Comparison of ENCODE assay signal across 14 cellular contexts in genomic region chr11:62712861-62713260, GRCh38. TPM values are rescaled to one million over a fixed set of nuclear protein-coding genes. Genes with fewer than 3 reads are reported as not detected.
DNase-seq lines count a peak whose midpoint lies in the region; ATAC-seq, FAIRE-seq and TF ChIP-seq lines count a peak whose summit lies in the region.
"Had no signal": no experiment of that assay in that cellular context is flagged by ENCODE, and none has a peak within 500 bp of the region (broad histone marks: within the 10 kb centered on the region; RNA-seq: fewer than 3 reads in every experiment).

No MANE protein-coding gene starts in this region.

- H3K4me3 ChIP-seq in BLaER1, result no peak overlapping the region
- H3K4me3 ChIP-seq in GM12878, result 0 out of 2 replicates have a peak overlapping the region, but pooled peaks have one; percentile 13

- CTCF ChIA-PET in GM12878 (lab: Yijun Ruan, JAX), result interaction anchor here (1.2 kb wide), 1 partner anchor 73 kb away, joined by 3 read pairs; no protein-coding TSS in a partner anchor

- H3K9ac ChIP-seq in BLaER1 (no peak overlapping the region), GM12878 (ENCODE audit: control insufficient read depth, insufficient read depth, low read length) (no peak overlapping the region)

- peaks cover 19 to 36% (median 31%) of the 10 kb centered on the region in 3 donors for H3K4me1 Mint-ChIP-seq in IgD-negative memory B cell
- H3K4me1 Mint-ChIP-seq in natural killer cell, result peaks cover 21 to 39% of the 10 kb centered on the region in 2 donors

- no peak overlapping the region for H3K4me2 ChIP-seq in BLaER1
- no peak overlapping the region for H3K4me2 ChIP-seq in GM12878 (ENCODE audit: control insufficient read depth, insufficient read depth)

- RAD21 ChIA-PET in GM12878 (lab: Charles Lee; ENCODE audit: unreplicated experiment), result no interaction called here

- H3K36me3 Mint-ChIP-seq in IgD-negative memory B cell (peaks cover 2% of the 10 kb centered on the region), natural killer cell (peaks cover 8% of the 10 kb centered on the region)

- FAIRE-seq in GM12878 (lab: Jason Lieb, UNC), result no peak

- H3K36me3 ChIP-seq in BLaER1 (peaks cover 77% of the 10 kb centered on the region), GM12878 (ENCODE audit: control insufficient read depth in 2 of 2, insufficient read depth in 2 of 2, low read length in 1 of 2) (peaks cover 32 to 38% of the 10 kb centered on the region in 2 experiments)

- H3K9me3 ChIP-seq in BLaER1, result no peaks in the 10 kb centered on the region
- no peaks in the 10 kb centered on the region for H3K9me3 ChIP-seq in GM12878 (replicated peaks; ENCODE audit: control insufficient read depth, insufficient read depth, low read length)

- no peak for TF ChIP-seq EP300 in GM12878 (IDR thresholded peaks at IDR 0.05; ENCODE audit: borderline replicate concordance in 1 of 2, control insufficient read depth in 1 of 2, low read depth in 2 of 2, low read length in 2 of 2)

- peak overlapping the region; percentile 1; the same call in 1 of the 2 replicates for H3K27ac ChIP-seq in BLaER1
- 0 out of 2 replicates have a peak overlapping the region, but pooled peaks have one; percentile 0 for H3K27ac ChIP-seq in GM12878 (ENCODE audit: control insufficient read depth, insufficient read depth)

- POLR2A ChIA-PET in GM12878 (lab: Charles Lee), result interaction anchor here (0.6 to 5.5 kb wide), 2 partner anchors 14 to 119 kb away, joined by 3 to 40 read pairs; partner anchors contain the start of genes HNRNPUL2, STX5 and TTC9C

- H3K9me3 Mint-ChIP-seq in IgD-negative memory B cell (no peaks in the 10 kb centered on the region), natural killer cell (no peaks in the 10 kb centered on the region)

- peaks cover under 1% of the 10 kb centered on the region; the same call in 1 of the 2 replicates for H3K79me2 ChIP-seq in GM12878 (ENCODE audit: control insufficient read depth, insufficient read depth, low read length)

- peaks cover 21% of the 10 kb centered on the region for H3K4me1 ChIP-seq in BLaER1
- H3K4me1 ChIP-seq in GM12878 (ENCODE audit: control insufficient read depth, insufficient read depth, low read length), result peaks cover 27% of the 10 kb centered on the region

- no peak for TF ChIP-seq POLR2A in GM12878 (IDR thresholded peaks at IDR 0.05; ENCODE audit: low read depth, low read length)

- in situ Hi-C loops in GM12878 (cut with MboI), result no loop called here

- TF ChIP-seq CTCF in GM12878 (IDR thresholded peaks at IDR 0.05 in 2 of 3, conservative IDR thresholded peaks at IDR 0.05 in 1 of 3; ENCODE audit: control insufficient read depth in 2 of 3, extremely low read depth in 1 of 3, insufficient read depth in 1 of 3, low read depth in 3 of 3, low read length in 3 of 3) (no peak), natural killer cell (IDR thresholded peaks at IDR 0.05) (no peak)

- intact Hi-C loops in GM12878 (cut with micrococcal nuclease; ENCODE audit: unreplicated experiment) (no loop called here), natural killer cell (cut with micrococcal nuclease) (no loop called here)

- H3K27me3 Mint-ChIP-seq in IgD-negative memory B cell (no peaks in the 10 kb centered on the region), natural killer cell (ENCODE audit: low read depth in 2 of 2) (no peaks in the 10 kb centered on the region)

- H3K27me3 ChIP-seq in BLaER1 (no peaks in the 10 kb centered on the region), GM12878 (replicated peaks in 1 of 2; ENCODE audit: control insufficient read depth in 2 of 2, insufficient read depth in 2 of 2, low read length in 1 of 2) (no peaks in the 10 kb centered on the region)

- peaks cover 22% of the 10 kb centered on the region; the same call in 1 of the 2 replicates for H4K20me1 ChIP-seq in BLaER1
- no peaks in the 10 kb centered on the region for H4K20me1 ChIP-seq in GM12878 (ENCODE audit: control insufficient read depth, insufficient read depth)

- TF ChIP-seq RAD21 in GM12878 (IDR thresholded peaks at IDR 0.05; ENCODE audit: insufficient read depth, low read depth, low read length), result no peak

- BruUV-seq in GM12878 (replicated peaks; lab: Mats Ljungman, UMichigan), result no TSS peak

- peak overlapping the region in 2 of 4 donors; percentile 78 to 80 for H3K4me3 Mint-ChIP-seq in IgD-negative memory B cell
- H3K4me3 Mint-ChIP-seq in natural killer cell, result no peak overlapping the region

- SMC1A ChIA-PET in GM12878 (lab: Charles Lee; ENCODE audit: uncharacterized antibody, unreplicated experiment), result interaction anchor here (5.3 kb wide), 1 partner anchor 15 kb away, joined by 26 read pairs; the partner anchor contains the start of genes HNRNPUL2 and TTC9C

- H2AFZ ChIP-seq in GM12878 (ENCODE audit: control insufficient read depth, low read depth, low read length), result no peak overlapping the region

- 12% methylated on average over 3 of the region's 3 CpGs for WGBS in GM12878 (ENCODE audit: insufficient coverage, insufficient replicate concordance, low lambda C conversion rate, missing lambda C conversion rate)

- ATAC-seq in GM12878, result no peak
- ATAC-seq in natural killer cell, result no peak
- no peak for ATAC-seq in HG02623 (IDR thresholded peaks at IDR 0.05; ENCODE audit: unreplicated experiment)
- ATAC-seq in HG02610 (IDR thresholded peaks at IDR 0.05; ENCODE audit: unreplicated experiment), result no peak

- DNase-seq in GM12878 (ENCODE audit: low read depth, low spot score), result no peak
- DNase-seq in natural killer cell, result no peak
- DNase-seq in NCI-H226, result no peak
- DNase-seq in D341Med (ENCODE audit: low spot score), result no peak
- DNase-seq: activated effector memory CD4-positive, alpha-beta T cell treated with anti-CD3 and anti-CD28 coated beads, Interleukin-2, amount 50 U/mL, for 16 hours; DMS153; effector CD8-positive, alpha-beta T cell; hippocampal formation; NCI-H1694 treated with DMSO at 0.1 percent for 48 hours; stimulated activated naive CD4-positive, alpha-beta T cell had no signal

- H3K27ac Mint-ChIP-seq in IgD-negative memory B cell, result peak overlapping the region; percentile 84 to 91 (median 89)
- H3K27ac Mint-ChIP-seq in natural killer cell, result peak overlapping the region; percentile 66 to 72

RNA-seq across cellular contexts. Expression of gene GNG3, which starts 5.4 kb away (rescaled TPM):
- polyA plus RNA-seq in IgD-negative memory B cell (13.3 TPM), GM12878 (2011; rRNA removed) (not detected in 2 replicates), GM12878 (2014; fragmentation: Illumina TruSeq; extraction: Trizol) (0.57 TPM in 1 of 2 replicates, not detected in the other), GM12878 (2014; fragmentation: Nextera tagmentation; extraction: Ambion mirVana) (under 1 TPM; 0.27 to 0.42 TPM), GM12878 (2014; rRNA removed) (not detected in 2 replicates), GM12878 (2016; fragmentation: Nextera tagmentation; extraction: Ambion mirVana) (under 1 TPM; 0.62 to 0.83 TPM)
- total RNA-seq in GM12878 (2013; cell fraction: nucleolus; rRNA removed), result not detected in 2 replicates
- total RNA-seq in GM12878 (2014; rRNA removed) (not detected in 2 replicates), GM12878 (2014; rRNA removed; fragmentation: Illumina TruSeq; extraction: Trizol) (not detected in 2 replicates), GM12878 (2021) (not detected in 2 replicates), natural killer cell (not detected)
- polyA plus RNA-seq in GM12878 (2011; ENCODE audit: low read depth), result 0.81 TPM
- 0.10 TPM in 1 of 2 replicates, not detected in the other for polyA plus RNA-seq in GM12878 (2011; cell fraction: cytosol; rRNA removed)
- polyA plus RNA-seq in GM12878 (2011; cell fraction: nucleus; rRNA removed), result 0.13 TPM in 1 of 2 replicates, not detected in the other
- 0.18 and 0.55 TPM in 2 replicates for polyA plus RNA-seq in GM12878 (2012)
- polyA minus RNA-seq in GM12878 (2011; rRNA and poly(A)+ RNA removed), result not detected in 2 replicates
- polyA minus RNA-seq in GM12878 (2011; cell fraction: cytosol; rRNA and poly(A)+ RNA removed), result not detected in 2 replicates
- polyA minus RNA-seq in GM12878 (2011; cell fraction: nucleus; rRNA and poly(A)+ RNA removed), result not detected in 2 replicates

RNA-seq across cellular contexts. Expression of gene BSCL2, which starts 5.6 kb away (rescaled TPM):
- polyA plus RNA-seq in IgD-negative memory B cell (48.2 TPM), GM12878 (2011; rRNA removed) (7.6 and 16.5 TPM in 2 replicates), GM12878 (2014; fragmentation: Illumina TruSeq; extraction: Trizol) (10.6 and 17.1 TPM in 2 replicates), GM12878 (2014; fragmentation: Nextera tagmentation; extraction: Ambion mirVana) (10 to 100 TPM; 12.3 to 34.4 TPM), GM12878 (2014; rRNA removed) (21.9 and 24.2 TPM in 2 replicates), GM12878 (2016; fragmentation: Nextera tagmentation; extraction: Ambion mirVana) (10 to 100 TPM; 55.7 to 57.9 TPM)
- 23.5 and 29.0 TPM in 2 replicates for total RNA-seq in GM12878 (2013; cell fraction: nucleolus; rRNA removed)
- total RNA-seq in GM12878 (2014; rRNA removed) (21.7 and 24.3 TPM in 2 replicates), GM12878 (2014; rRNA removed; fragmentation: Illumina TruSeq; extraction: Trizol) (20.3 and 21.5 TPM in 2 replicates), GM12878 (2021) (22.9 and 28.9 TPM in 2 replicates), natural killer cell (10 to 100 TPM; 19.7 to 22.0 (median 21.2) TPM)
- 39.4 TPM for polyA plus RNA-seq in GM12878 (2011; ENCODE audit: low read depth)
- 41.4 and 49.7 TPM in 2 replicates for polyA plus RNA-seq in GM12878 (2011; cell fraction: cytosol; rRNA removed)
- 49.3 and 67.8 TPM in 2 replicates for polyA plus RNA-seq in GM12878 (2011; cell fraction: nucleus; rRNA removed)
- 24.7 and 26.2 TPM in 2 replicates for polyA plus RNA-seq in GM12878 (2012)
- 36.9 and 38.8 TPM in 2 replicates for polyA minus RNA-seq in GM12878 (2011; rRNA and poly(A)+ RNA removed)
- 12.4 and 22.4 TPM in 2 replicates for polyA minus RNA-seq in GM12878 (2011; cell fraction: cytosol; rRNA and poly(A)+ RNA removed)
- 15.7 and 30.1 TPM in 2 replicates for polyA minus RNA-seq in GM12878 (2011; cell fraction: nucleus; rRNA and poly(A)+ RNA removed)

RNA-seq across cellular contexts. Expression of gene HNRNPUL2, which starts 14.4 kb away (rescaled TPM):
- polyA plus RNA-seq in IgD-negative memory B cell (2.8 TPM), GM12878 (2011; rRNA removed) (23.7 and 29.8 TPM in 2 replicates), GM12878 (2014; fragmentation: Illumina TruSeq; extraction: Trizol) (72.2 and 73.7 TPM in 2 replicates), GM12878 (2014; fragmentation: Nextera tagmentation; extraction: Ambion mirVana) (1 to 10 TPM; 1.6 to 7.4 TPM), GM12878 (2014; rRNA removed) (39.9 and 43.9 TPM in 2 replicates), GM12878 (2016; fragmentation: Nextera tagmentation; extraction: Ambion mirVana) (1 to 10 TPM; 2.6 to 2.7 TPM)
- 50.6 and 53.9 TPM in 2 replicates for total RNA-seq in GM12878 (2013; cell fraction: nucleolus; rRNA removed)
- total RNA-seq in GM12878 (2014; rRNA removed) (6.6 and 8.8 TPM in 2 replicates), GM12878 (2014; rRNA removed; fragmentation: Illumina TruSeq; extraction: Trizol) (21.1 and 22.7 TPM in 2 replicates), GM12878 (2021) (47.9 and 50.5 TPM in 2 replicates), natural killer cell (10 to 100 TPM; 58.0 to 73.1 (median 69.3) TPM)
- polyA plus RNA-seq in GM12878 (2011; ENCODE audit: low read depth), result 27.5 TPM
- 15.8 and 19.0 TPM in 2 replicates for polyA plus RNA-seq in GM12878 (2011; cell fraction: cytosol; rRNA removed)
- 27.0 and 40.2 TPM in 2 replicates for polyA plus RNA-seq in GM12878 (2011; cell fraction: nucleus; rRNA removed)
- polyA plus RNA-seq in GM12878 (2012), result 52.9 and 61.7 TPM in 2 replicates
- polyA minus RNA-seq in GM12878 (2011; rRNA and poly(A)+ RNA removed), result 23.3 and 25.3 TPM in 2 replicates
- 10.6 and 13.2 TPM in 2 replicates for polyA minus RNA-seq in GM12878 (2011; cell fraction: cytosol; rRNA and poly(A)+ RNA removed)
- 13.5 and 26.4 TPM in 2 replicates for polyA minus RNA-seq in GM12878 (2011; cell fraction: nucleus; rRNA and poly(A)+ RNA removed)

RNA-seq across cellular contexts. Expression of gene TTC9C, which starts 15.4 kb away (rescaled TPM):
- polyA plus RNA-seq in IgD-negative memory B cell, result 35.0 TPM
- total RNA-seq in GM12878 (2013; cell fraction: nucleolus; rRNA removed), result 37.4 and 54.4 TPM in 2 replicates
- total RNA-seq in GM12878 (2014; rRNA removed), result 51.6 and 55.5 TPM in 2 replicates
- 45.3 and 52.5 TPM in 2 replicates for total RNA-seq in GM12878 (2014; rRNA removed; fragmentation: Illumina TruSeq; extraction: Trizol)
- 40.4 and 42.0 TPM in 2 replicates for total RNA-seq in GM12878 (2021)
- polyA plus RNA-seq in GM12878 (2011; ENCODE audit: low read depth), result 24.2 TPM
- 62.9 and 71.2 TPM in 2 replicates for polyA plus RNA-seq in GM12878 (2011; rRNA removed)
- 53.8 and 56.3 TPM in 2 replicates for polyA plus RNA-seq in GM12878 (2011; cell fraction: cytosol; rRNA removed)
- polyA plus RNA-seq in GM12878 (2011; cell fraction: nucleus; rRNA removed), result 39.6 and 50.1 TPM in 2 replicates
- polyA plus RNA-seq in GM12878 (2012), result 42.2 and 55.8 TPM in 2 replicates
- polyA plus RNA-seq in GM12878 (2014; fragmentation: Illumina TruSeq; extraction: Trizol), result 53.6 and 62.0 TPM in 2 replicates
- 10 to 100 TPM; 60.9 to 72.3 TPM for polyA plus RNA-seq in GM12878 (2014; fragmentation: Nextera tagmentation; extraction: Ambion mirVana)
- polyA plus RNA-seq in GM12878 (2014; rRNA removed), result 47.1 and 47.3 TPM in 2 replicates
- 10 to 100 TPM; 48.7 to 49.2 TPM for polyA plus RNA-seq in GM12878 (2016; fragmentation: Nextera tagmentation; extraction: Ambion mirVana)
- 29.7 and 41.3 TPM in 2 replicates for polyA minus RNA-seq in GM12878 (2011; rRNA and poly(A)+ RNA removed)
- 15.9 and 18.3 TPM in 2 replicates for polyA minus RNA-seq in GM12878 (2011; cell fraction: cytosol; rRNA and poly(A)+ RNA removed)
- polyA minus RNA-seq in GM12878 (2011; cell fraction: nucleus; rRNA and poly(A)+ RNA removed), result 11.4 and 18.6 TPM in 2 replicates
- 10 to 100 TPM; 18.3 to 27.2 (median 23.2) TPM for total RNA-seq in natural killer cell

RNA-seq across cellular contexts. Expression of gene LRRN4CL, which starts 23.5 kb away (rescaled TPM):
- polyA plus RNA-seq in IgD-negative memory B cell, result not detected
- 0.24 TPM in 1 of 2 replicates, not detected in the other for total RNA-seq in GM12878 (2013; cell fraction: nucleolus; rRNA removed)
- total RNA-seq in GM12878 (2014; rRNA removed), result 0.05 and 0.06 TPM in 2 replicates
- not detected in 2 replicates for total RNA-seq in GM12878 (2014; rRNA removed; fragmentation: Illumina TruSeq; extraction: Trizol)
- not detected in 2 replicates for total RNA-seq in GM12878 (2021)
- polyA plus RNA-seq in GM12878 (2011; ENCODE audit: low read depth), result not detected
- not detected in 2 replicates for polyA plus RNA-seq in GM12878 (2011; rRNA removed)
- not detected in 2 replicates for polyA plus RNA-seq in GM12878 (2011; cell fraction: cytosol; rRNA removed)
- polyA plus RNA-seq in GM12878 (2011; cell fraction: nucleus; rRNA removed), result 0.04 and 0.18 TPM in 2 replicates
- polyA plus RNA-seq in GM12878 (2012), result not detected in 2 replicates
- 0.01 TPM in 1 of 2 replicates, not detected in the other for polyA plus RNA-seq in GM12878 (2014; fragmentation: Illumina TruSeq; extraction: Trizol)
- not detected for polyA plus RNA-seq in GM12878 (2014; fragmentation: Nextera tagmentation; extraction: Ambion mirVana)
- not detected in 2 replicates for polyA plus RNA-seq in GM12878 (2014; rRNA removed)
- polyA plus RNA-seq in GM12878 (2016; fragmentation: Nextera tagmentation; extraction: Ambion mirVana), result not detected
- 0.10 TPM in 1 of 2 replicates, not detected in the other for polyA minus RNA-seq in GM12878 (2011; rRNA and poly(A)+ RNA removed)
- not detected in 2 replicates for polyA minus RNA-seq in GM12878 (2011; cell fraction: cytosol; rRNA and poly(A)+ RNA removed)
- polyA minus RNA-seq in GM12878 (2011; cell fraction: nucleus; rRNA and poly(A)+ RNA removed), result 0.36 and 0.67 TPM in 2 replicates
- total RNA-seq in natural killer cell, result not detected
